Comparison of ENCODE assay signal across 2 cellular contexts in the genomic region with DNA sequence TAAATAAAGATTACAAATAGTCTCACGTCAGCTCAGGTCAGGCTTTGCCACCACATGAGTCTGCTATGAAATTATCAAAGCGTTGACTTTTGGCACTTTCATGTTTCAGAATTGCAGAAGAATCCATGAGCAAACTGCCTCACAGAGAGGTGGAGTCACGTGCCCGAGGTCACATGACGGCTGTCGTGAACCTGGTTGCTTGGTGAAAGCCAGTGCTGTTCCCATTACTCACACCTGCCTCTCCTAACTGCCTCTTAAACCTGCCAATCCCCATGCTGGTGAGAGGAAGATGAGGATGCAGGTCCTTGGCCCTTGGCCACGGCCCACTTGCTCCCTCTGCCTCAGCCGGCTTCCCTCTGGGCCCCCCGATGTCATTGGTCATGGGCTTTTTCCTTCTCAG.
TF ChIP-seq lines count a peak whose summit lies in the region.

No MANE protein-coding gene starts in this region.

TF ChIP-seq in HepG2, 621 proteins besides CTCF, POLR2A, EP300 and RAD21:
- TF ChIP-seq, protein P1, sequence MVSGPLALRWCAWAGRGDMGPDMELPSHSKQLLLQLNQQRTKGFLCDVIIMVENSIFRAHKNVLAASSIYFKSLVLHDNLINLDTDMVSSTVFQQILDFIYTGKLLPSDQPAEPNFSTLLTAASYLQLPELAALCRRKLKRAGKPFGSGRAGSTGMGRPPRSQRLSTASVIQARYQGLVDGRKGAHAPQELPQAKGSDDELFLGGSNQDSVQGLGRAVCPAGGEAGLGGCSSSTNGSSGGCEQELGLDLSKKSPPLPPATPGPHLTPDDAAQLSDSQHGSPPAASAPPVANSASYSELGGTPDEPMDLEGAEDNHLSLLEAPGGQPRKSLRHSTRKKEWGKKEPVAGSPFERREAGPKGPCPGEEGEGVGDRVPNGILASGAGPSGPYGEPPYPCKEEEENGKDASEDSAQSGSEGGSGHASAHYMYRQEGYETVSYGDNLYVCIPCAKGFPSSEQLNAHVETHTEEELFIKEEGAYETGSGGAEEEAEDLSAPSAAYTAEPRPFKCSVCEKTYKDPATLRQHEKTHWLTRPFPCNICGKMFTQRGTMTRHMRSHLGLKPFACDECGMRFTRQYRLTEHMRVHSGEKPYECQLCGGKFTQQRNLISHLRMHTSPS (CRISPR knock-in tag; IDR thresholded peaks at IDR 0.05; ENCODE audit: low read depth): no peak
- TF ChIP-seq ZBTB8A (CRISPR knock-in tag; IDR thresholded peaks at IDR 0.05; ENCODE audit: borderline replicate concordance, low read depth) (no peak), CCAR2 (optimal IDR thresholded peaks at IDR 0.05; ENCODE audit: low read depth, low read length) (no peak), ZMYM3 (CRISPR knock-in tag; IDR thresholded peaks at IDR 0.05) (no peak)
- TF ChIP-seq, protein P2, sequence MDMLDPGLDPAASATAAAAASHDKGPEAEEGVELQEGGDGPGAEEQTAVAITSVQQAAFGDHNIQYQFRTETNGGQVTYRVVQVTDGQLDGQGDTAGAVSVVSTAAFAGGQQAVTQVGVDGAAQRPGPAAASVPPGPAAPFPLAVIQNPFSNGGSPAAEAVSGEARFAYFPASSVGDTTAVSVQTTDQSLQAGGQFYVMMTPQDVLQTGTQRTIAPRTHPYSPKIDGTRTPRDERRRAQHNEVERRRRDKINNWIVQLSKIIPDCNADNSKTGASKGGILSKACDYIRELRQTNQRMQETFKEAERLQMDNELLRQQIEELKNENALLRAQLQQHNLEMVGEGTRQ (IDR thresholded peaks at IDR 0.05; ENCODE audit: low read depth, low read length): peak; percentile 38; the same call in 1 of the 2 replicates
- TF ChIP-seq, protein P2 (CRISPR knock-in tag; IDR thresholded peaks at IDR 0.05; ENCODE audit: borderline replicate concordance): no peak
TF ChIP-seq in HepG2: peak in this region for 1.

TF ChIP-seq in GM12878, 131 proteins besides CTCF, POLR2A, EP300 and RAD21 (continued from another document):
- TF ChIP-seq, protein P3, sequence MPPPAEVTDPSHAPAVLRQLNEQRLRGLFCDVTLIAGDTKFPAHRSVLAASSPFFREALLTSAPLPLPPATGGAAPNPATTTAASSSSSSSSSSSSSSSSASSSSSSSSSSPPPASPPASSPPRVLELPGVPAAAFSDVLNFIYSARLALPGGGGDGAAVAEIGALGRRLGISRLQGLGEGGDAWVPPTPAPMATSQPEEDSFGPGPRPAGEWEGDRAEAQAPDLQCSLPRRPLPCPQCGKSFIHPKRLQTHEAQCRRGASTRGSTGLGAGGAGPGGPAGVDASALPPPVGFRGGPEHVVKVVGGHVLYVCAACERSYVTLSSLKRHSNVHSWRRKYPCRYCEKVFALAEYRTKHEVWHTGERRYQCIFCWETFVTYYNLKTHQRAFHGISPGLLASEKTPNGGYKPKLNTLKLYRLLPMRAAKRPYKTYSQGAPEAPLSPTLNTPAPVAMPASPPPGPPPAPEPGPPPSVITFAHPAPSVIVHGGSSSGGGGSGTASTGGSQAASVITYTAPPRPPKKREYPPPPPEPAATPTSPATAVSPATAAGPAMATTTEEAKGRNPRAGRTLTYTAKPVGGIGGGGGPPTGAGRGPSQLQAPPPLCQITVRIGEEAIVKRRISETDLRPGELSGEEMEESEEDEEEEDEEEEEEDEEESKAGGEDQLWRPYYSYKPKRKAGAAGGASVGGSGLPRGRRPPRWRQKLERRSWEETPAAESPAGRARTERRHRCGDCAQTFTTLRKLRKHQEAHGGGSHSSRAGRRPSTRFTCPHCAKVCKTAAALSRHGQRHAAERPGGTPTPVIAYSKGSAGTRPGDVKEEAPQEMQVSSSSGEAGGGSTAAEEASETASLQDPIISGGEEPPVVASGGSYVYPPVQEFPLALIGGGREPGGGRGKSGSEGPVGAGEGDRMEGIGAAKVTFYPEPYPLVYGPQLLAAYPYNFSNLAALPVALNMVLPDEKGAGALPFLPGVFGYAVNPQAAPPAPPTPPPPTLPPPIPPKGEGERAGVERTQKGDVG (CRISPR knock-in tag; IDR thresholded peaks at IDR 0.05): no peak
